ENCODE assay signal across 1 cellular context in the genomic region with DNA sequence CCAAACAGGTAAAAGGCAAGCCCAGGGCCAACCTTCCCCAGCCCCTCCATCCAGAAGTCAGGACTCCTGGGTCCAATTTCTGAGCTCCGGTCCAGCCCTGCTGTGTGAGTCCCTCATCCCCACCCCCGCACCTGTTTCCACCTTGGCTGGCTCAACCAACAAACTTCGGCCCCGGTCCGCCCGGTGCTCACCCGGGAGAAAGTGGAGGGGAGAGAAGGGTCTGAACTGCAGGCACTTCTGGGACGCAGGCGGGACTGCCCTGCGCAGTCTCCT.
TF ChIP-seq lines count a peak whose summit lies in the region.

No MANE protein-coding gene starts in this region.

TF ChIP-seq in endothelial cell of umbilical vein, 7 proteins besides CTCF, POLR2A, EP300 and RAD21:
- TF ChIP-seq POLR2AphosphoS5 (IDR thresholded peaks at IDR 0.05; ENCODE audit: insufficient read depth, low read depth, low read length) (no peak), FOS (IDR thresholded peaks at IDR 0.05; ENCODE audit: borderline replicate concordance, insufficient read depth, low read length) (no peak)
